In the genomic region with DNA sequence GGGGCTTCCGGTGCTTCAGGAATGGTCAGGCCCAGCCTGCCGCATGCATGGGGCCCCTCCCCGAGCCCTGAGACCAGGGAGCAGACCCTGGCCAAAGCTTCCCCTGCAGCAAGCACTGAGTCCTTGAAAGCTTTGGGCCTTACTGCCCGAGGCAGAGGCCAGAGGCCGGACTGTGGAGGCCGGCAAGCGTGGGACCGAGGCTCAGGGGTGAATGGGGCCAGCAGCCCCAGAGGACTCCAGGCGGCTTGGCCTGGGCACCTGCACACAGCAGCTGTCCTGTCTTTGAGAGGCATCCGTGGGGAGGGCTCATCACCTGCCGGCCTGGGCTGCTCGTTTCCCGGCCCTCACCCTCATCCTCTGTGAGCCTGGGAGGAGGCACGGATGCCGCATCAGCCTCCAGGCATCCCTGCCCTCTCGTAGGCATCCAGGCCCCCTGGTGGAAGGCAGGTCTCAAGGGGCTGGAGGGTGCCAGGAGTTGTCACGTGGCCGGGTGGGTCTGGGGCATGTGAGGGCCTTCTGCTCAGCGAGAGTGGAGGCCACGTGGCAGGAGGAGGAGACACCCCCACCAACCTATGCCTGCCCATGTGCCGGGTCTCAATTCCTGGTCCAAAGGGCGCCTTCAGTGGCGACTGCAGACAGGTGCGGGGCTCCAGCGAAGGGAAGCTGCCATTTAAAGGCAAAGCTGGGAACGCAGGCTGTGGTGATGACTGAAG, we compare ENCODE assay signal across 2 cellular contexts.
A peak's percentile ranks its signal among the peaks of the same experiment; 100 is the strongest.
TF ChIP-seq lines count a peak whose summit lies in the region.

No MANE protein-coding gene starts in this region.

TF ChIP-seq in A549, 52 proteins besides CTCF, POLR2A, EP300 and RAD21:
- TF ChIP-seq FOSB (CRISPR knock-in tag; IDR thresholded peaks at IDR 0.05) = no peak
- TF ChIP-seq, protein P1, sequence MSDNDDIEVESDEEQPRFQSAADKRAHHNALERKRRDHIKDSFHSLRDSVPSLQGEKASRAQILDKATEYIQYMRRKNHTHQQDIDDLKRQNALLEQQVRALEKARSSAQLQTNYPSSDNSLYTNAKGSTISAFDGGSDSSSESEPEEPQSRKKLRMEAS (IDR thresholded peaks at IDR 0.05) = peak; percentile 39; the same call in 1 of the 2 replicates
- 0 out of 2 replicates have a peak, but pooled peaks have one; percentile 36 for TF ChIP-seq NPAS2 (CRISPR knock-in tag; IDR thresholded peaks at IDR 0.05; ENCODE audit: borderline replicate concordance)
- peak; percentile 71 for TF ChIP-seq USF2 (IDR thresholded peaks at IDR 0.05)
TF ChIP-seq in A549: peak in this region for 3.

TF ChIP-seq in Ishikawa, 13 proteins besides CTCF, POLR2A, EP300 and RAD21:
- TF ChIP-seq ZBTB7A (IDR thresholded peaks at IDR 0.05; ENCODE audit: low read depth) = no peak
- TF ChIP-seq, protein P2, sequence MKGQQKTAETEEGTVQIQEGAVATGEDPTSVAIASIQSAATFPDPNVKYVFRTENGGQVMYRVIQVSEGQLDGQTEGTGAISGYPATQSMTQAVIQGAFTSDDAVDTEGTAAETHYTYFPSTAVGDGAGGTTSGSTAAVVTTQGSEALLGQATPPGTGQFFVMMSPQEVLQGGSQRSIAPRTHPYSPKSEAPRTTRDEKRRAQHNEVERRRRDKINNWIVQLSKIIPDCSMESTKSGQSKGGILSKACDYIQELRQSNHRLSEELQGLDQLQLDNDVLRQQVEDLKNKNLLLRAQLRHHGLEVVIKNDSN (IDR thresholded peaks at IDR 0.05) = peak; percentile 46; the same call in 1 of the 2 replicates
- no peak for TF ChIP-seq TAF1 (IDR thresholded peaks at IDR 0.05; ENCODE audit: low read depth)
